ENCODE assay signal across 1 cellular context in the genomic region with DNA sequence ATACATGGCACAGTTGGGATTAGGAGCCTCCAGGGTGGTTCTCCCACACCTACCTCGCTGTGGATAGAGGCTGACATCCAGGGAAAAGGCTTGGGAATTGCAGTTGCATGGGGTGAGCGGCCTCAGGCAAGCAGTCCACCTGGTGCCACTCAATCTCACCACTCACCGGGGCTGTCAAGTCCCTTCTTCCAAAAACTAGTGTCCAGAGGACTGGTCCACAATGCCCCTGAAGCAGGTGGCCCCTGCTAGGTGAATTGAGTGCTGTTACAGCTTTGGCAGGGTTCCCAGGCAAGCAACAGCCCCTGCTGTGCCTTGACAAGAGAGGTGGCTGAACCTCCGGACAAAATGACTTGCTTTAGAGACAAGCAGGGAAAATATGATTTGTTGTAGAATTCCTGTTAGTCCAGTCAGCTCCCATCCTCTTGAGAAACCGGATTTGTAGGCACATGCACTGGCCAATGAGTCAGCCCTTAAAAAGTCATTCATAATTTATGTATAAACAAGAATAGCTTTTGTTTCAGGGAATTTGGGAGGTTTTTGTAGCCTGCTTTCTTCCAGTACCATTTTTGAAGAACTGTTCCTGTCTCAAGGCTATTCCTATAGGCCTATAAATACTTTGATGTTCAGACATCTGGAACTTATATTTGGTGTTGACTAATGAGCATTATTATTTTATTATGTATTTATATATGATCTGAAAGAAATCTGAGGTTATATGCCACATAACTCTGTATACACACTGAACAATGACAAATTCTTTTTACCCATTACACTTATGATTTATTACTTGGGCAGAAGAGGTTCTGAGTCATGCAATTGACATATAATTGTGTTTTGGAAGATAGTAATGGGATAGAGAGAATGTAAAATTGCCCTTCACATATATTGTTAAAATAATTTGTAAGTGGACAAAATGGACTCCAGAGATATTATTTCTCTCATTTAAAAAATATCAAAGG.
TF ChIP-seq lines count a peak whose summit lies in the region.

No MANE protein-coding gene starts in this region.

TF ChIP-seq in HEK293, 187 proteins besides CTCF, POLR2A, EP300 and RAD21 (continued from another document):
- TF ChIP-seq ZXDB (tag by site-specific recombination; IDR thresholded peaks at IDR 0.05): 0 out of 2 replicates have a peak, but pooled peaks have one; percentile 16
- TF ChIP-seq, protein P1, sequence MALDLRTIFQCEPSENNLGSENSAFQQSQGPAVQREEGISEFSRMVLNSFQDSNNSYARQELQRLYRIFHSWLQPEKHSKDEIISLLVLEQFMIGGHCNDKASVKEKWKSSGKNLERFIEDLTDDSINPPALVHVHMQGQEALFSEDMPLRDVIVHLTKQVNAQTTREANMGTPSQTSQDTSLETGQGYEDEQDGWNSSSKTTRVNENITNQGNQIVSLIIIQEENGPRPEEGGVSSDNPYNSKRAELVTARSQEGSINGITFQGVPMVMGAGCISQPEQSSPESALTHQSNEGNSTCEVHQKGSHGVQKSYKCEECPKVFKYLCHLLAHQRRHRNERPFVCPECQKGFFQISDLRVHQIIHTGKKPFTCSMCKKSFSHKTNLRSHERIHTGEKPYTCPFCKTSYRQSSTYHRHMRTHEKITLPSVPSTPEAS (tag by site-specific recombination; IDR thresholded peaks at IDR 0.05): no peak
- TF ChIP-seq REPIN1 (tag by site-specific recombination; IDR thresholded peaks at IDR 0.05; ENCODE audit: low read depth): no peak
- TF ChIP-seq GLIS2 (tag by site-specific recombination; IDR thresholded peaks at IDR 0.05): no peak
- no peak for TF ChIP-seq FEZF1 (tag by site-specific recombination; IDR thresholded peaks at IDR 0.05)
- TF ChIP-seq, protein P2, sequence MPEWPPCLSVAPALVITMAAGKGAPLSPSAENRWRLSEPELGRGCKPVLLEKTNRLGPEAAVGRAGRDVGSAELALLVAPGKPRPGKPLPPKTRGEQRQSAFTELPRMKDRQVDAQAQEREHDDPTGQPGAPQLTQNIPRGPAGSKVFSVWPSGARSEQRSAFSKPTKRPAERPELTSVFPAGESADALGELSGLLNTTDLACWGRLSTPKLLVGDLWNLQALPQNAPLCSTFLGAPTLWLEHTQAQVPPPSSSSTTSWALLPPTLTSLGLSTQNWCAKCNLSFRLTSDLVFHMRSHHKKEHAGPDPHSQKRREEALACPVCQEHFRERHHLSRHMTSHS (tag by site-specific recombination; IDR thresholded peaks at IDR 0.05): no peak
- 0 out of 2 replicates have a peak, but pooled peaks have one; percentile 24 for TF ChIP-seq SCRT2 (tag by site-specific recombination; IDR thresholded peaks at IDR 0.05)
- TF ChIP-seq ZNF501 (tag by site-specific recombination; IDR thresholded peaks at IDR 0.05): no peak
- TF ChIP-seq ZNF175 (tag by site-specific recombination; IDR thresholded peaks at IDR 0.05): no peak
